3 cellular contexts compared by ENCODE assay signal in genomic region chr1:115779075-115779474, GRCh38. TPM values are rescaled to one million over a fixed set of nuclear protein-coding genes. Genes with fewer than 3 reads are reported as not detected.
"Had no signal": no experiment of that assay in that cellular context is flagged by ENCODE, and none has a peak within 500 bp of the region (broad histone marks: within the 10 kb centered on the region; RNA-seq: fewer than 3 reads in every experiment).

No MANE protein-coding gene starts in this region.

RNA-seq across cellular contexts. Expression of gene CASQ2, which starts 10.6 kb away (rescaled TPM):
- total RNA-seq: M059J, MCF 10A, NCI-H460 had no signal
